ENCODE assay signal across 25 cellular contexts in the genomic region with DNA sequence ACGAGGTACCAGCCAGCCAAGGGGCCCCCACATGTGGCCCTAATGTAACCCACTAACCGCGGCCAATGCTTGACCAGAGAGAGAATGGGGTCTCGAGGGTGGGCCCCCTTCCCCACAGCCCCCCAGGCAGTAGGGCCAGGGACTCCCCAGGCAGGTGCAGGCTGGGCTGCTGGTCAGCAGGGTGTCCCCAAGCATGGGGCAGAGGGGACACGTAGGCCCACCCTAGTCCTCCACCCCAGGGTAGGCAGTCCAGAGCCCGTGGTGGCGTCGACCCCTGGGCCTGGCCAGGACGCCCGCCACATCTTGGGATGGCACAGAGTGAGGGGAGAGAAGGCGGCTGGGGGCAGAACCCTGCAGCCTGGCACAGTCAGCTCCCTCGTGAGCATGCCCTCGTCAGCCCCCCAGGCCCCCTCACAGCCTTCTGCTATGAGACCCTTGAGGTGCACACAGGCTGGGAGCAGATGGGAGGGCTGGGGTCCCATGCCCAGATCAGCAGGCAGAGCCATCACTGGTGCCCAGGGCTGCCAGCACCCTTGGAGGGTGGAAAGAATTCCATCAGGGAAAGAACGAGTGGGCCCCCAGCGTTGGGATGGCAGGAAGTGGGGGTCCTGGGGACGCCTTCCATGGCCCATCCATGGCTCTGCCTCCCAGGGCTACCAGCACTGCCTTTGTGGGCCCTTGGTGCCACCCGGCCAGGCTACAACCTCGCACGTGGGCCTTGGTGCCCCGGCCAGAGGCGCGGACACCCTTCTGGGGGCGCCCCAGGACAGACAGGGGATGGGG. TPM values are rescaled to one million over a fixed set of nuclear protein-coding genes. Genes with fewer than 3 reads are reported as not detected.
"Had no signal": no experiment of that assay in that cellular context is flagged by ENCODE, and none has a peak within 500 bp of the region (broad histone marks: within the 10 kb centered on the region; RNA-seq: fewer than 3 reads in every experiment).

No MANE protein-coding gene starts in this region.

- ATAC-seq: activated naive CD8-positive, alpha-beta T cell treated with anti-CD3 and anti-CD28 coated beads, Interleukin-2, amount 50 U/mL, for 24 hours; esophagus mucosa; gastroesophageal sphincter; left colon; right lobe of liver; stimulated activated effector memory CD8-positive, alpha-beta T cell treated with anti-CD3 and anti-CD28 coated beads, Interleukin-12 subunit alpha, Interleukin-12 subunit beta, amount 100 ng/mL, for 72 hours; T-cell had no signal

- H3K4me3 Mint-ChIP-seq: activated B cell treated with CpG ODN at 0.5 μM for 24 hours; activated CD4-positive, alpha-beta memory T cell treated with anti-CD3 and anti-CD28 coated beads, Interleukin-2, amount 10 ng/mL, durations not matched to agents 7 days and 5 days; activated naive CD4-positive, alpha-beta T cell treated with anti-CD3 and anti-CD28 coated beads, Interleukin-2, amount 10 ng/mL, durations not matched to agents 7 days and 5 days; activated naive CD8-positive, alpha-beta T cell treated with anti-CD3 and anti-CD28 coated beads, Interleukin-2, amount 50 U/mL, for 24 hours; activated T-cell treated with anti-CD3 and anti-CD28 coated beads, Interleukin-2, amount 50 U/mL, for 24 hours; dendritic cell treated with granulocyte-macrophage colony-stimulating factor and Interleukin-4, amounts not matched to agents 40 ng/mL and 50 ng/mL, for 4 days; nephron progenitor cell; stimulated activated effector memory CD8-positive, alpha-beta T cell treated with anti-CD3 and anti-CD28 coated beads, Interleukin-12 subunit alpha, Interleukin-12 subunit beta, amount 100 ng/mL, for 72 hours; T-cell had no signal

- H3K9me3 Mint-ChIP-seq: activated B cell treated with CpG ODN at 0.5 μM for 24 hours; activated CD4-positive, alpha-beta memory T cell treated with anti-CD3 and anti-CD28 coated beads, Interleukin-2, amount 10 ng/mL, durations not matched to agents 7 days and 5 days; activated naive CD4-positive, alpha-beta T cell treated with anti-CD3 and anti-CD28 coated beads, Interleukin-2, amount 10 ng/mL, durations not matched to agents 7 days and 5 days; activated naive CD8-positive, alpha-beta T cell treated with anti-CD3 and anti-CD28 coated beads, Interleukin-2, amount 50 U/mL, for 24 hours; activated T-cell treated with anti-CD3 and anti-CD28 coated beads, Interleukin-2, amount 50 U/mL, for 24 hours; dendritic cell treated with granulocyte-macrophage colony-stimulating factor and Interleukin-4, amounts not matched to agents 40 ng/mL and 50 ng/mL, for 4 days; nephron progenitor cell; stimulated activated effector memory CD8-positive, alpha-beta T cell treated with anti-CD3 and anti-CD28 coated beads, Interleukin-12 subunit alpha, Interleukin-12 subunit beta, amount 100 ng/mL, for 72 hours; T-cell had no signal

- H3K27me3 ChIP-seq: breast epithelium, right lobe of liver had no signal

- H3K27ac ChIP-seq: right lobe of liver had no signal

- H3K9me3 ChIP-seq: breast epithelium, gastroesophageal sphincter, right lobe of liver had no signal

- H3K4me3 ChIP-seq: breast epithelium, gastroesophageal sphincter, right lobe of liver, smooth muscle cell had no signal

- H3K4me1 ChIP-seq: breast epithelium, right lobe of liver had no signal

- H3K4me2 ChIP-seq: smooth muscle cell had no signal

- H3K27ac Mint-ChIP-seq: activated B cell treated with CpG ODN at 0.5 μM for 24 hours; activated CD4-positive, alpha-beta memory T cell treated with anti-CD3 and anti-CD28 coated beads, Interleukin-2, amount 10 ng/mL, durations not matched to agents 7 days and 5 days; activated naive CD4-positive, alpha-beta T cell treated with anti-CD3 and anti-CD28 coated beads, Interleukin-2, amount 10 ng/mL, durations not matched to agents 7 days and 5 days; activated naive CD8-positive, alpha-beta T cell treated with anti-CD3 and anti-CD28 coated beads, Interleukin-2, amount 50 U/mL, for 24 hours; activated T-cell treated with anti-CD3 and anti-CD28 coated beads, Interleukin-2, amount 50 U/mL, for 24 hours; nephron progenitor cell; progenitor cell of endocrine pancreas; T-cell had no signal

- H3K36me3 Mint-ChIP-seq: activated naive CD4-positive, alpha-beta T cell treated with anti-CD3 and anti-CD28 coated beads, Interleukin-2, amount 10 ng/mL, durations not matched to agents 7 days and 5 days; T-cell had no signal

- H3K36me3 ChIP-seq: breast epithelium, gastroesophageal sphincter, right lobe of liver had no signal

- H3K27me3 Mint-ChIP-seq: activated T-cell treated with anti-CD3 and anti-CD28 coated beads, Interleukin-2, amount 50 U/mL, for 24 hours had no signal

- DNase-seq: activated B cell treated with CpG ODN at 0.5 μM for 24 hours; activated CD4-positive, alpha-beta memory T cell treated with anti-CD3 and anti-CD28 coated beads, Interleukin-2, amount 10 ng/mL, durations not matched to agents 7 days and 5 days; activated CD4-positive, alpha-beta T cell treated with anti-CD3 and anti-CD28 coated beads for 4 hours; activated naive CD8-positive, alpha-beta T cell treated with anti-CD3 and anti-CD28 coated beads, Interleukin-2, amount 50 U/mL, for 24 hours; activated T-cell treated with anti-CD3 and anti-CD28 coated beads, Interleukin-2, amount 50 U/mL, for 24 hours; effector CD8-positive, alpha-beta T cell; left colon; midbrain; nephron progenitor cell; occipital lobe; stimulated activated CD4-positive, alpha-beta T cell treated with anti-CD3 and anti-CD28 coated beads, Interleukin-4, amount 100 ng/mL, for 24 hours; T-cell had no signal

- H3K4me1 Mint-ChIP-seq: activated B cell treated with CpG ODN at 0.5 μM for 24 hours had no signal

RNA-seq across cellular contexts. Expression of gene TNNT3, which starts 6.1 kb away (rescaled TPM):
- total RNA-seq: astrocyte, lung microvascular endothelial cell, progenitor cell of endocrine pancreas had no signal

RNA-seq across cellular contexts. Expression of gene PRR33, which starts 33.9 kb away (rescaled TPM):
- total RNA-seq: astrocyte, breast epithelium, cerebellum, esophagus mucosa, gastroesophageal sphincter, left colon, lung microvascular endothelial cell, occipital lobe, progenitor cell of endocrine pancreas, right lobe of liver, smooth muscle cell, ureter had no signal
- polyA plus RNA-seq: smooth muscle cell had no signal
